Comparison of ENCODE assay signal across 24 cellular contexts in the genomic region with DNA sequence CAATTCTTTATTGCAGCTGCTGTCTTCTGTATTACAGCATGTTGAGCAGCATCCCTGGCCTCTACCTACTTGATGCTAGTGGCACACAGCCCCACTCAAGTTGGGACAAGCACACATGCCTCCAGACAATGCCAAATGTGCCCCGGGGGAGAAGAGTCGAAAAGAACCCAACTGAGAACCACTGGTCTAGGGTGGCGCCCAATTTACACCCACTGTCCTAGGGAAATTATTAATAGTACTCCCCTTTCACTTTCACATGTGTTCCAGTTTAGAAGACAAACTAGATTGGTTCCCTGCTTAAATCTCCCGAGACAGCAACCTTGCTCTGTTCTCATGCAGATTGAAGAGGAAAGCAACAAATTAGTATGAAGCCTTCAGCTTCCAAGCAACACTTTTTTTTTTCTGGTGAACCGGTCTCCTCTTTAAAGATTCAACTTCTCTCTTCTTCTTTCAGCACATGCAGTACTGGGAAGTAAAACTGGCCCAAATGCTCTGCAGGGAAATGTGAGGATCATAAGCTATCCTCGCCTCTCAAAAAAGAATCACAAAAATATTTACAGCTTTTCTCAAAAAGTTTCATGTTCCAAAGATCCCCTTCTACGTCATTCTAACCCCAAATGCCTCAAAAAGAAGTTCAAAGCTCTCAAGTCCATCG.
DNase-seq lines count a peak whose midpoint lies in the region; ATAC-seq, FAIRE-seq and TF ChIP-seq lines count a peak whose summit lies in the region.
"Had no signal": no experiment of that assay in that cellular context is flagged by ENCODE, and none has a peak within 500 bp of the region (broad histone marks: within the 10 kb centered on the region; RNA-seq: fewer than 3 reads in every experiment).

No MANE protein-coding gene starts in this region.

- H3K9me3 ChIP-seq in testis, result no peaks in the 10 kb centered on the region
- H3K9me3 ChIP-seq: A549, ascending aorta, uterus had no signal

- H3K27me3 ChIP-seq in testis, result no peaks in the 10 kb centered on the region
- H3K27me3 ChIP-seq: ascending aorta, uterus had no signal

- WGBS in testis, 2 donors, result 46 to 58% methylated on average over 8 of the region's 8 CpGs

- no peak for FAIRE-seq in D721Med (lab: Jason Lieb, UNC)
- FAIRE-seq: A549, kidney had no signal

- no peaks in the 10 kb centered on the region for H3K36me3 ChIP-seq in testis (ENCODE audit: low read depth, missing control alignments)
- H3K36me3 ChIP-seq: ascending aorta, uterus had no signal

- no peaks in the 10 kb centered on the region for H3K4me1 ChIP-seq in testis
- H3K4me1 ChIP-seq: A549, ascending aorta, uterus had no signal

- ATAC-seq in HG03432 (IDR thresholded peaks at IDR 0.05; ENCODE audit: unreplicated experiment) (peak; percentile 76), GM18502 (IDR thresholded peaks at IDR 0.05; ENCODE audit: poor library complexity, unreplicated experiment) (no peak)
- ATAC-seq: A549; activated CD8-positive, alpha-beta memory T cell treated with anti-CD3 and anti-CD28 coated beads, Interleukin-2, amount 10 ng/mL, durations not matched to agents 7 days and 5 days; T-helper 17 cell had no signal

- H3K4me3 ChIP-seq in testis, result no peak overlapping the region
- H3K4me3 ChIP-seq: A549, ascending aorta, uterus had no signal

- no peak for TF ChIP-seq POLR2A in testis (IDR thresholded peaks at IDR 0.05)

- intact Hi-C loops in testis (cut with DNase I; ENCODE audit: low total_unique reads), result no loop called here

- no peak overlapping the region for H3K27ac ChIP-seq in testis
- H3K27ac ChIP-seq: A549, ascending aorta, uterus had no signal

- DNase-seq in SIG-M5 treated with dmso at 0.1 percent for 504 hours (lab: John Stamatoyannopoulos, UW; ENCODE audit: unreplicated experiment), result peak; percentile 25
- DNase-seq in SIG-M5 (lab: John Stamatoyannopoulos, UW), result no peak
- peak; percentile 42 for DNase-seq in GM13976 (ENCODE audit: low spot score)
- peak; percentile 16 for DNase-seq in midbrain (lab: John Stamatoyannopoulos, UW)
- no peak for DNase-seq in D721Med (ENCODE audit: insufficient read length, low spot score)
- no peak for DNase-seq in testis
- DNase-seq: activated CD4-positive, CD25-positive, alpha-beta regulatory T cell; activated CD8-positive, alpha-beta memory T cell treated with anti-CD3 and anti-CD28 coated beads, Interleukin-2, amount 10 ng/mL, durations not matched to agents 7 days and 5 days; activated effector memory CD4-positive, alpha-beta T cell treated with anti-CD3 and anti-CD28 coated beads, Interleukin-2, amount 50 U/mL, for 16 hours; CD4-positive, CD25-positive, alpha-beta regulatory T cell; DND-41; GOT3; hippocampal formation; Karpas-422; kidney; NCI-H1417 treated with DMSO at 0.1 percent for 48 hours; retina; SHP77 treated with DMSO at 0.1 percent for 48 hours; T-helper 17 cell; uterus had no signal

- in situ Hi-C loops in GM13976 (cut with MboI; ENCODE audit: low sequenced_read_pairs, unreplicated experiment), result loop anchor here (25.0 kb wide), 2 partner anchors 286 to 561 kb away; no protein-coding TSS in a partner anchor

- no peak for TF ChIP-seq CTCF in GM13976 (IDR thresholded peaks at IDR 0.05; ENCODE audit: borderline replicate concordance, control extremely low read depth, extremely low read depth, insufficient read depth, missing control alignments)
- TF ChIP-seq CTCF in D721Med (IDR thresholded peaks at IDR 0.05; ENCODE audit: insufficient read depth, missing control alignments), result no peak
- TF ChIP-seq CTCF in testis (IDR thresholded peaks at IDR 0.05), result no peak

Comparison
In these comparisons a context has a peak if more than half of its experiments do, and no peak if none do; other contexts are left out.
1. DNase-seq: peak in SIG-M5 treated with dmso at 0.1 percent for 504 hours (single experiment), GM13976 (single experiment) and midbrain (single experiment); none in SIG-M5 (single experiment), D721Med (single experiment) and testis (single experiment).